8 cellular contexts compared by ENCODE assay signal in the genomic region with DNA sequence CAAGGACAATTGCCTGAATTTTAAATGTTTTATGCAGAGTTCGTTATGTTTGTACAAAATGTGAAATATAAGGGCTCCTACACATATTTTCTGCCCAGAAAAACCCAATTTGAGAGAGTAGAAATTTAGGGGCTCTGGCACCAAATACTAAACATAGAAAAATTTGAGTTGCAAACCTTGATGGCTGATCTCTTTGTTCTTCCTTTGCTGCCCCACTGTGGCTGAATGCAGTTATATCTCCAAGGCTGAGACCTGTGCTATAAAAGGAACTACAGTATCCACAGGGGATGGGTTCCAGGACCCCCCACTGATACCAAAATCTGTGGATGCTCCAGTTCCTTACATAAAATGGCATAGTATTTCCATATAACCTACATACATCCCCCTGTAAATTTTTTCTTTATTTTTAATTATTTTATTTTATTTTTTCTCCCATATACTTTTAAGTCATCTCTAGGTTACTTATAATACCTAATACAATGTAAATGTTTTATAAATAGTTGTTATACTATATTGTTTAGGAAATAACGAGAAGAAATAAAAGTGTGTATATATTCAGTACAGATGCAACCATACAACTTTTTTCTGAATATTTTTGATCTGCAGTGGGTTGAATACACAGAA. TPM values are rescaled to one million over a fixed set of nuclear protein-coding genes. Genes with fewer than 3 reads are reported as not detected.
DNase-seq lines count a peak whose midpoint lies in the region; ATAC-seq and TF ChIP-seq lines count a peak whose summit lies in the region.

No MANE protein-coding gene starts in this region.

- no peaks in the 10 kb centered on the region for H3K9me3 ChIP-seq in naive thymus-derived CD4-positive, alpha-beta T cell (ENCODE audit: control insufficient read depth in 2 of 3, low read length in 3 of 3)

- CTCF ChIA-PET in naive thymus-derived CD4-positive, alpha-beta T cell (lab: Charles Lee), result interaction anchor here (0.6 to 1.7 kb wide), 3 partner anchors 82 to 324 kb away, joined by 3 to 8 read pairs (median 7); no protein-coding TSS in a partner anchor

- no peak overlapping the region for H3K27ac Mint-ChIP-seq in naive thymus-derived CD4-positive, alpha-beta T cell
- no peak overlapping the region for H3K27ac Mint-ChIP-seq in activated T-helper 1 cell treated with anti-CD3 and anti-CD28 coated beads, Interleukin-12 subunit alpha, Interleukin-12 subunit beta, Interleukin-2, Interleukin-4 antibody, amounts not matched to agents 30 ng/mL and 10 ng/mL and 1 ng/mL, durations not matched to agents 14 hours and 24 hours and 36 hours

- peaks cover 0 to 3% (median 0%) of the 10 kb centered on the region in 7 donors for H3K4me1 Mint-ChIP-seq in naive thymus-derived CD4-positive, alpha-beta T cell
- no peaks in the 10 kb centered on the region for H3K4me1 Mint-ChIP-seq in activated T-helper 1 cell treated with anti-CD3 and anti-CD28 coated beads, Interleukin-12 subunit alpha, Interleukin-12 subunit beta, Interleukin-2, Interleukin-4 antibody, amounts not matched to agents 30 ng/mL and 10 ng/mL and 1 ng/mL, durations not matched to agents 14 hours and 24 hours and 36 hours (ENCODE audit: low read depth)

- no peaks in the 10 kb centered on the region for H3K36me3 Mint-ChIP-seq in naive thymus-derived CD4-positive, alpha-beta T cell
- no peaks in the 10 kb centered on the region for H3K36me3 Mint-ChIP-seq in activated T-helper 1 cell treated with anti-CD3 and anti-CD28 coated beads, Interleukin-12 subunit alpha, Interleukin-12 subunit beta, Interleukin-2, Interleukin-4 antibody, amounts not matched to agents 30 ng/mL and 10 ng/mL and 1 ng/mL, durations not matched to agents 14 hours and 24 hours and 36 hours (ENCODE audit: low read depth)

- no peak overlapping the region for H3K4me3 Mint-ChIP-seq in naive thymus-derived CD4-positive, alpha-beta T cell
- H3K4me3 Mint-ChIP-seq in activated T-helper 1 cell treated with anti-CD3 and anti-CD28 coated beads, Interleukin-12 subunit alpha, Interleukin-12 subunit beta, Interleukin-2, Interleukin-4 antibody, amounts not matched to agents 30 ng/mL and 10 ng/mL and 1 ng/mL, durations not matched to agents 14 hours and 24 hours and 36 hours, result no peak overlapping the region

- POLR2A ChIA-PET in naive thymus-derived CD4-positive, alpha-beta T cell (lab: Charles Lee), result no interaction called here

- peaks cover 0 to 50% (median 12%) of the 10 kb centered on the region in 5 donors for H3K27me3 Mint-ChIP-seq in naive thymus-derived CD4-positive, alpha-beta T cell
- peaks cover 29% of the 10 kb centered on the region for H3K27me3 Mint-ChIP-seq in activated T-helper 1 cell treated with anti-CD3 and anti-CD28 coated beads, Interleukin-12 subunit alpha, Interleukin-12 subunit beta, Interleukin-2, Interleukin-4 antibody, amounts not matched to agents 30 ng/mL and 10 ng/mL and 1 ng/mL, durations not matched to agents 14 hours and 24 hours and 36 hours (ENCODE audit: insufficient read depth)

- intact Hi-C loops in Right ventricle myocardium superior (cut with DNase I) (loop anchor here (5.0 kb wide), 2 partner anchors 162 to 322 kb away; no protein-coding TSS in a partner anchor), Right ventricle myocardium inferior (cut with DNase I) (loop anchor here (1.0 to 2.0 kb wide), 2 partner anchors 164 to 321 kb away; no protein-coding TSS in a partner anchor)
- intact Hi-C loops in naive thymus-derived CD4-positive, alpha-beta T cell (cut with micrococcal nuclease), result loop anchor here (1.0 to 5.0 kb wide), 7 partner anchors 67 to 497 kb away; partner anchors contain the start of gene SFR1 (in 1 of the 2)
- intact Hi-C loops in activated T-helper 1 cell treated with anti-CD3 and anti-CD28 coated beads, Interleukin-12 subunit alpha, Interleukin-12 subunit beta, Interleukin-2, Interleukin-4 antibody, amounts not matched to agents 30 ng/mL and 10 ng/mL and 1 ng/mL, durations not matched to agents 14 hours and 24 hours and 36 hours (cut with micrococcal nuclease), result loop anchor here (1.0 to 10.0 kb wide), 3 partner anchors 165 to 497 kb away; no protein-coding TSS in a partner anchor

- no peaks in the 10 kb centered on the region for H3K9me3 Mint-ChIP-seq in naive thymus-derived CD4-positive, alpha-beta T cell
- no peaks in the 10 kb centered on the region for H3K9me3 Mint-ChIP-seq in activated T-helper 1 cell treated with anti-CD3 and anti-CD28 coated beads, Interleukin-12 subunit alpha, Interleukin-12 subunit beta, Interleukin-2, Interleukin-4 antibody, amounts not matched to agents 30 ng/mL and 10 ng/mL and 1 ng/mL, durations not matched to agents 14 hours and 24 hours and 36 hours

- ATAC-seq in Right ventricle myocardium superior (ENCODE audit: poor library complexity), result peak; percentile 64
- no peak for ATAC-seq in Right ventricle myocardium inferior
- peak; percentile 70 for ATAC-seq in naive thymus-derived CD4-positive, alpha-beta T cell
- ATAC-seq in GM18870 (IDR thresholded peaks at IDR 0.05; ENCODE audit: unreplicated experiment), result no peak

- H3K4me1 ChIP-seq in naive thymus-derived CD4-positive, alpha-beta T cell (ENCODE audit: control insufficient read depth in 2 of 2, insufficient read depth in 2 of 2, low read length in 2 of 2), result no peaks in the 10 kb centered on the region

- no peak for DNase-seq in Right ventricle myocardium superior
- no peak for DNase-seq in Right ventricle myocardium inferior (ENCODE audit: missing footprints)
- peak; percentile 15 for DNase-seq in NCI-H1105 treated with DMSO at 0.1 percent for 48 hours (lab: John Stamatoyannopoulos, UW)
- no peak for DNase-seq in epithelial cell of proximal tubule (ENCODE audit: low read depth)
- DNase-seq in naive thymus-derived CD4-positive, alpha-beta T cell, result peak in 7 of 9 donors; percentile 20 to 52 (median 47)
- no peak for DNase-seq in activated T-helper 1 cell treated with anti-CD3 and anti-CD28 coated beads, Interleukin-12 subunit alpha, Interleukin-12 subunit beta, Interleukin-2, Interleukin-4 antibody, amounts not matched to agents 30 ng/mL and 10 ng/mL and 1 ng/mL, durations not matched to agents 14 hours and 24 hours and 36 hours (ENCODE audit: low spot score)

- H3K27me3 ChIP-seq in naive thymus-derived CD4-positive, alpha-beta T cell (ENCODE audit: control insufficient read depth in 2 of 2, insufficient read depth in 2 of 2, low read length in 2 of 2), result no peaks in the 10 kb centered on the region

- H3K36me3 ChIP-seq in naive thymus-derived CD4-positive, alpha-beta T cell (ENCODE audit: control insufficient read depth in 2 of 3, insufficient read depth in 3 of 3, low read length in 3 of 3), result no peaks in the 10 kb centered on the region

- no peak overlapping the region for H3K27ac ChIP-seq in VCaP
- H3K27ac ChIP-seq in naive thymus-derived CD4-positive, alpha-beta T cell (ENCODE audit: low read depth, low read length), result no peak overlapping the region

- TF ChIP-seq CTCF in VCaP (conservative IDR thresholded peaks at IDR 0.05), result peak; percentile 80
- peak; percentile 79 for TF ChIP-seq CTCF in epithelial cell of proximal tubule (conservative IDR thresholded peaks at IDR 0.05; ENCODE audit: low read depth, low read length)

- no peak overlapping the region for H3K4me3 ChIP-seq in epithelial cell of proximal tubule (ENCODE audit: low read depth, low read length)
- no peak overlapping the region for H3K4me3 ChIP-seq in naive thymus-derived CD4-positive, alpha-beta T cell (ENCODE audit: low read length)

RNA-seq across cellular contexts. Expression of gene CFAP43, which starts 22.5 kb away (rescaled TPM):
- total RNA-seq in Right ventricle myocardium superior, result not detected
- total RNA-seq in Right ventricle myocardium inferior, result 0.19 TPM
- 0.14 and 0.46 TPM in 2 replicates for total RNA-seq in epithelial cell of proximal tubule
- under 1 TPM in 1 of 5 experiments, not detected in 4; 0.17 TPM for total RNA-seq in naive thymus-derived CD4-positive, alpha-beta T cell
- under 1 TPM in 1 of 2 donors, not detected in 1; 0.14 TPM for polyA plus RNA-seq in naive thymus-derived CD4-positive, alpha-beta T cell
- total RNA-seq in activated T-helper 1 cell treated with anti-CD3 and anti-CD28 coated beads, Interleukin-12 subunit alpha, Interleukin-12 subunit beta, Interleukin-2, Interleukin-4 antibody, amounts not matched to agents 30 ng/mL and 10 ng/mL and 1 ng/mL, durations not matched to agents 14 hours and 24 hours and 36 hours, result not detected in 2 replicates

RNA-seq across cellular contexts. Expression of gene GSTO1, which starts 45.0 kb away (rescaled TPM):
- total RNA-seq in Right ventricle myocardium superior (173 TPM), Right ventricle myocardium inferior (174 TPM), epithelial cell of proximal tubule (195 and 207 TPM in 2 replicates)
- 100 to 1,000 TPM in 1 of 5 experiments, 10 to 100 TPM in 4; 28.1 to 129 (median 49.1) TPM for total RNA-seq in naive thymus-derived CD4-positive, alpha-beta T cell
- 100 to 1,000 TPM; 116 to 141 TPM for polyA plus RNA-seq in naive thymus-derived CD4-positive, alpha-beta T cell
- total RNA-seq in activated T-helper 1 cell treated with anti-CD3 and anti-CD28 coated beads, Interleukin-12 subunit alpha, Interleukin-12 subunit beta, Interleukin-2, Interleukin-4 antibody, amounts not matched to agents 30 ng/mL and 10 ng/mL and 1 ng/mL, durations not matched to agents 14 hours and 24 hours and 36 hours, result 125 TPM in 2 replicates

RNA-seq across cellular contexts. Expression of gene GSTO2, which starts 59.3 kb away (rescaled TPM):
- total RNA-seq in Right ventricle myocardium superior, result 1.0 TPM
- 0.70 TPM for total RNA-seq in Right ventricle myocardium inferior
- total RNA-seq in epithelial cell of proximal tubule, result 9.5 TPM in 2 replicates
- 1 to 10 TPM; 1.1 to 2.5 (median 1.4) TPM for total RNA-seq in naive thymus-derived CD4-positive, alpha-beta T cell
- polyA plus RNA-seq in naive thymus-derived CD4-positive, alpha-beta T cell, result 1 to 10 TPM; 1.0 to 1.3 TPM
- total RNA-seq in activated T-helper 1 cell treated with anti-CD3 and anti-CD28 coated beads, Interleukin-12 subunit alpha, Interleukin-12 subunit beta, Interleukin-2, Interleukin-4 antibody, amounts not matched to agents 30 ng/mL and 10 ng/mL and 1 ng/mL, durations not matched to agents 14 hours and 24 hours and 36 hours, result 1.1 and 1.2 TPM in 2 replicates

Comparison
In these comparisons a context has a peak if more than half of its experiments do, and no peak if none do; other contexts are left out.
1. ATAC-seq: peak in Right ventricle myocardium superior (single experiment) and naive thymus-derived CD4-positive, alpha-beta T cell (single experiment); none in Right ventricle myocardium inferior (single experiment) and GM18870 (single experiment).
2. DNase-seq: peak in NCI-H1105 treated with DMSO at 0.1 percent for 48 hours (single experiment) and naive thymus-derived CD4-positive, alpha-beta T cell (7 of 9); none in Right ventricle myocardium superior (single experiment), Right ventricle myocardium inferior (single experiment), epithelial cell of proximal tubule (single experiment) and activated T-helper 1 cell treated with anti-CD3 and anti-CD28 coated beads, Interleukin-12 subunit alpha, Interleukin-12 subunit beta, Interleukin-2, Interleukin-4 antibody, amounts not matched to agents 30 ng/mL and 10 ng/mL and 1 ng/mL, durations not matched to agents 14 hours and 24 hours and 36 hours (single experiment).